32 cellular contexts compared by ENCODE assay signal in the genomic region with DNA sequence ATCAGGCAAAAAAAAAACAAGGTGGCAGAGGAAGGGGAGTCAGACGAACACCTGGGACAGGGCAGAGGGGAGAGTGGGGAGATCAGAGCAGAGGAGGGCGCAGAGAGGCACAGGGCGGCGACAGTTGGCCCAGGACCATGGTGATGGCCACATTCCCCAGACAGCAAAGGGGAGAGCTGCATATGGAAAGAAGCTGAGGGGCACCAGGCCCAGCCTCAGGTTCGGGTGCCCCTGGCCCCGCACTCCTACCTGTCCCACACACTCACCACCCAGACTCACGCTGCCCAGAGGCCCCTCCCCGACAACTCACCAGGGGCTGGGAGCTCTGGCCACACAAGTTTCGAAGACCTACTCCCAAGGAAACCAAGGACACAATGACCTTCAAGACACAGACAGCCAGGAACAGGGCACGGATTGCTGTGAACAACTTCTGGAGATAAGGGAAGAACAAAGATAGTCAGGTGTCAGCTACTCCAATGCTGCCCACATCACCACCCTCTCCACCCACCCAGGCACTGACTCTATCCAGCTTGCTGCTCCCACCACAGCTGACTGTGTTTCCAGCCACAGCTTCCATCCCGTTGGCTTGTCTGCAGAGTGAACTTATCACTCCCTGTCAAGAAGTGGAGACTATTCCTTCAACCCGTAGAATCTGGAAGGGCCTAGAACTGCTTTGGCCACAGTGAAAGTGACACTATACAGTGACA. TPM values are rescaled to one million over a fixed set of nuclear protein-coding genes. Genes with fewer than 3 reads are reported as not detected.
"Had no signal": no experiment of that assay in that cellular context is flagged by ENCODE, and none has a peak within 500 bp of the region (broad histone marks: within the 10 kb centered on the region; RNA-seq: fewer than 3 reads in every experiment).

No MANE protein-coding gene starts in this region.

- H3K4me3 ChIP-seq: SJSA1 had no signal

- H3K27ac ChIP-seq: RWPE1, SJSA1 had no signal

- FAIRE-seq: astrocyte, TTC549 had no signal

- H3K36me3 ChIP-seq: SJSA1 had no signal

- H3K9me3 ChIP-seq: SJSA1 had no signal

- H3K4me3 Mint-ChIP-seq: activated B cell treated with CpG ODN at 0.5 μM for 24 hours; activated CD4-positive, alpha-beta T cell treated with anti-CD3 and anti-CD28 coated beads, Interleukin-2, amount 10 ng/mL, durations not matched to agents 24 days and 14 days; activated CD8-positive, alpha-beta memory T cell treated with anti-CD3 and anti-CD28 coated beads, Interleukin-2, amount 10 ng/mL, durations not matched to agents 7 days and 5 days; activated naive CD8-positive, alpha-beta T cell; activated T-cell treated with anti-CD3 and anti-CD28 coated beads, Interleukin-2, amount 50 U/mL, for 24 hours; brain; T-cell had no signal

- DNase-seq: activated B cell treated with CpG ODN at 0.5 μM for 24 hours; activated CD4-positive, alpha-beta T cell treated with anti-CD3 and anti-CD28 coated beads for 1 hour; activated CD4-positive, alpha-beta T cell treated with anti-CD3 and anti-CD28 coated beads, Interleukin-2, amount 10 ng/mL, durations not matched to agents 24 days and 14 days; activated CD4-positive, alpha-beta T cell treated with anti-CD3 and anti-CD28 coated beads, Interleukin-2, amount 50 U/mL, for 48 hours; activated CD8-positive, alpha-beta memory T cell treated with anti-CD3 and anti-CD28 coated beads, Interleukin-2, amount 10 ng/mL, durations not matched to agents 7 days and 5 days; activated effector memory CD4-positive, alpha-beta T cell treated with anti-CD3 and anti-CD28 coated beads, Interleukin-2, amount 50 U/mL, for 16 hours; activated naive CD4-positive, alpha-beta T cell treated with Interleukin-2 at 50 U/mL for 16 hours; activated T-cell treated with anti-CD3 and anti-CD28 coated beads, Interleukin-2, amount 50 U/mL, for 24 hours; amygdala; caudate nucleus; KG1; NCI-H1092; NCI-H1417; NCI-H1694; NCI-H2029; NCI-H345; NCI-H510A; NCI-H69; NK-92 treated with Interleukin-12 subunit alpha and Interleukin-12 subunit beta, amount 100 ng/mL, for 24 hours; OCI-M1; SHP77; T-cell; T-helper 2 cell; T1000 had no signal

- H3K36me3 Mint-ChIP-seq: activated CD8-positive, alpha-beta memory T cell treated with anti-CD3 and anti-CD28 coated beads, Interleukin-2, amount 10 ng/mL, durations not matched to agents 7 days and 5 days; activated naive CD8-positive, alpha-beta T cell; brain; T-cell had no signal

- H3K4me1 Mint-ChIP-seq: activated CD8-positive, alpha-beta memory T cell treated with anti-CD3 and anti-CD28 coated beads, Interleukin-2, amount 10 ng/mL, durations not matched to agents 7 days and 5 days; T-cell had no signal

- H3K27ac Mint-ChIP-seq: activated B cell treated with CpG ODN at 0.5 μM for 24 hours; activated CD4-positive, alpha-beta T cell treated with anti-CD3 and anti-CD28 coated beads, Interleukin-2, amount 10 ng/mL, durations not matched to agents 24 days and 14 days; activated CD8-positive, alpha-beta memory T cell treated with anti-CD3 and anti-CD28 coated beads, Interleukin-2, amount 10 ng/mL, durations not matched to agents 7 days and 5 days; activated naive CD8-positive, alpha-beta T cell; activated T-cell treated with anti-CD3 and anti-CD28 coated beads, Interleukin-2, amount 50 U/mL, for 24 hours; brain; T-cell had no signal

- ATAC-seq: activated CD8-positive, alpha-beta memory T cell treated with anti-CD3 and anti-CD28 coated beads, Interleukin-2, amount 10 ng/mL, durations not matched to agents 7 days and 5 days; Panc1; T-cell had no signal

- H3K9me3 Mint-ChIP-seq: activated CD4-positive, alpha-beta T cell treated with anti-CD3 and anti-CD28 coated beads, Interleukin-2, amount 10 ng/mL, durations not matched to agents 24 days and 14 days; activated T-cell treated with anti-CD3 and anti-CD28 coated beads, Interleukin-2, amount 50 U/mL, for 24 hours had no signal

- H3K4me1 ChIP-seq: SJSA1 had no signal

RNA-seq across cellular contexts. Expression of gene TMEM176B, which starts 8.3 kb away (rescaled TPM):
- total RNA-seq: activated CD4-positive, alpha-beta T cell treated with anti-CD3 and anti-CD28 coated beads, Interleukin-2, amount 10 ng/mL, durations not matched to agents 24 days and 14 days; activated CD8-positive, alpha-beta memory T cell treated with anti-CD3 and anti-CD28 coated beads, Interleukin-2, amount 10 ng/mL, durations not matched to agents 7 days and 5 days; SJSA1 had no signal

RNA-seq across cellular contexts. Expression of gene TMEM176A, which starts 8.7 kb away (rescaled TPM):
- total RNA-seq: activated B cell treated with CpG ODN at 0.5 μM for 24 hours; activated CD4-positive, alpha-beta T cell treated with anti-CD3 and anti-CD28 coated beads, Interleukin-2, amount 10 ng/mL, durations not matched to agents 24 days and 14 days; activated CD8-positive, alpha-beta memory T cell treated with anti-CD3 and anti-CD28 coated beads, Interleukin-2, amount 10 ng/mL, durations not matched to agents 7 days and 5 days; astrocyte; MCF 10A; SJSA1 had no signal

RNA-seq across cellular contexts. Expression of gene GIMAP5, which starts 54.7 kb away (rescaled TPM):
- total RNA-seq: MCF 10A, SJSA1 had no signal
